30 cellular contexts compared by ENCODE assay signal in the genomic region with DNA sequence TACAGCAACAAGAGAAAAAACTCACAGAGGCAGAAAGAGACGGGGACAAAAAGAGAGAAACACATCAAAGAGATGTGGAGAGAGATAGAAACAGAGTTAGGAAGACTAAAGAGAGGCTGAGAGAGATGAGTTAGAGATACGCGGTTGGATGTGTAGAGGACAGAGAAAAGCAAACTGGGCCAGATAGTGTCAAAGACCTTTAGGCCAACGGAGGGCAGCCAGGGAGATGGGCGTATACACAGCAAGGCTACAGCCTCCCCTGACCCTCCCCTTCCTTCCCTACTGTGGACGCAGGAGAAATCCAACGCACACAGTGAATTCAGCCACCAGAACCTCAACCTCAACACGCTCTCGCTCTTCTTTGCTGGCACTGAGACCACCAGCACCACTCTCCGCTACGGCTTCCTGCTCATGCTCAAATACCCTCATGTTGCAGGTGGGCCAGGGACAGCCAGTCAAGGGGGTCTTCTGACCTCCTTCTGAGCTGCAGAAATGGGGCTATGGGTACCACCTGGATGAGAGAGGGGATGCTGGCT. TPM values are rescaled to one million over a fixed set of nuclear protein-coding genes. Genes with fewer than 3 reads are reported as not detected.
"Had no signal": no experiment of that assay in that cellular context is flagged by ENCODE, and none has a peak within 500 bp of the region (broad histone marks: within the 10 kb centered on the region; RNA-seq: fewer than 3 reads in every experiment).

No MANE protein-coding gene starts in this region.

- H2AFZ ChIP-seq: neural progenitor cell had no signal

- DNase-seq: naive thymus-derived CD4-positive, alpha-beta T cell; natural killer cell; occipital lobe; ovary; psoas muscle; right cardiac atrium; spleen; stimulated activated CD4-positive, alpha-beta T cell treated with anti-CD3 and anti-CD28 coated beads, Interleukin-12 subunit alpha, Interleukin-12 subunit beta, amount 100 ng/mL, for 4 hours; stimulated activated CD4-positive, alpha-beta T cell treated with anti-CD3 and anti-CD28 coated beads, Interleukin-1b, Interleukin-23, amount 100 ng/mL, for 48 hours; stimulated activated CD4-positive, alpha-beta T cell treated with anti-CD3 and anti-CD28 coated beads, Interleukin-4, amount 100 ng/mL, for 1 hour; stimulated activated CD4-positive, alpha-beta T cell treated with anti-CD3 and anti-CD28 coated beads, Interleukin-4, amount 100 ng/mL, for 4 hours; stimulated activated CD8-positive, alpha-beta memory T cell treated with anti-CD3 and anti-CD28 coated beads, Interleukin-4, amount 100 ng/mL, for 48 hours; stimulated activated naive CD4-positive, alpha-beta T cell; stimulated activated naive CD8-positive, alpha-beta T cell treated with anti-CD3 and anti-CD28 coated beads, Interleukin-15, amount 100 ng/mL, for 72 hours; stimulated activated naive CD8-positive, alpha-beta T cell treated with anti-CD3 and anti-CD28 coated beads, Interleukin-15, Interleukin-2, amounts not matched to agents 100 U/mL and 50 U/mL, for 24 hours; substantia nigra; testis; tibial artery; transverse colon; upper lobe of right lung; uterus had no signal

- H3K36me3 ChIP-seq: neural progenitor cell, ovary, spleen, suprapubic skin, tibial artery, transverse colon, upper lobe of right lung, uterus had no signal

- H3K9me3 ChIP-seq: ovary, psoas muscle, spleen, suprapubic skin, testis, tibial artery, transverse colon, upper lobe of right lung, uterus had no signal

- H3K9ac ChIP-seq: neural progenitor cell had no signal

- H3K27me3 ChIP-seq: neural progenitor cell, ovary, testis, upper lobe of right lung, uterus had no signal

- H3K27ac ChIP-seq: neural progenitor cell, ovary, psoas muscle, skin epidermis, spleen, suprapubic skin, testis, tibial artery, transverse colon, upper lobe of right lung, uterus had no signal

- ATAC-seq: naive thymus-derived CD4-positive, alpha-beta T cell; natural killer cell; psoas muscle; right cardiac atrium; sciatic nerve; stimulated activated memory B cell treated with anti-CD40 and anti-IgM and Interleukin-4, amounts not matched to agents 10 μg/mL and 1 μg/mL and 100 μg/mL, for 72 hours; stimulated activated naive CD8-positive, alpha-beta T cell treated with anti-CD3 and anti-CD28 coated beads, Interleukin-15, amount 100 ng/mL, for 72 hours; stimulated activated naive CD8-positive, alpha-beta T cell treated with anti-CD3 and anti-CD28 coated beads, Interleukin-15, Interleukin-2, amounts not matched to agents 100 U/mL and 50 U/mL, for 24 hours; upper lobe of right lung had no signal

- H3K4me3 ChIP-seq: neural progenitor cell, ovary, psoas muscle, skin epidermis, smooth muscle cell, spleen, suprapubic skin, testis, tibial artery, transverse colon, upper lobe of right lung, uterus had no signal

- H3K4me2 ChIP-seq: neural progenitor cell, smooth muscle cell had no signal

- H3K4me1 ChIP-seq: neural progenitor cell, psoas muscle, spleen, suprapubic skin, testis, tibial artery, transverse colon, upper lobe of right lung, uterus had no signal

RNA-seq across cellular contexts. Expression of a gene that starts 18.7 kb away (rescaled TPM):
- total RNA-seq: naive thymus-derived CD4-positive, alpha-beta T cell; natural killer cell; occipital lobe; osteoblast; right cardiac atrium; sciatic nerve; smooth muscle cell; spleen; urinary bladder; uterus had no signal
- polyA plus RNA-seq: naive thymus-derived CD4-positive, alpha-beta T cell; neural cell; ovary; psoas muscle; right cardiac atrium; smooth muscle cell; spleen had no signal
